37 cellular contexts compared by ENCODE assay signal in the genomic region with DNA sequence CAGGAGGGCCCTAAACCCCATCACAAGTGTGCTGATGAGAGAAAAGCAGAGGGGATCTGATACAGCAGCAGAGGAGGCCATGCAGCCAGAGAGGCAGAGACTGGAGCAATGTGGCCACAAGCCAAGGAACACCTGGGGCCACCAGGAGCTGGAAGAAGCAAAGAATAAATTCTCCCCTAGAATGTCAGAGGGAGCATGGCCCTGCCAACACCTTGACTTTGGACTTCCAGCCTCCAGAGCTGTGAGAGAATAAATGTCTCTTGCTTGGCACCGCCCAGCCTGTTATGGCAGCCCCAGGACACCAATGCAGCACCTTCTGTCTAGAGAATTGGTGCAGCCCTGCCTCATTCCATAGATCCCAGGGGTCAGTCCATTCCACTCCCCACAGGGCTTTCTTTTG. TPM values are rescaled to one million over a fixed set of nuclear protein-coding genes. Genes with fewer than 3 reads are reported as not detected.
"Had no signal": no experiment of that assay in that cellular context is flagged by ENCODE, and none has a peak within 500 bp of the region (broad histone marks: within the 10 kb centered on the region; RNA-seq: fewer than 3 reads in every experiment).

No MANE protein-coding gene starts in this region.

- H3K9me3 Mint-ChIP-seq: activated T-helper 17 cell treated with anti-CD3 and anti-CD28 coated beads, Interleukin-2, amount 50 U/mL, for 72 hours had no signal

- H3K4me1 ChIP-seq: body of pancreas, breast epithelium, SJSA1 had no signal

- H3K9ac ChIP-seq: KMS-11, SK-N-SH had no signal

- H3K9me3 ChIP-seq: adrenal gland, body of pancreas, Peyer's patch, SJSA1 had no signal

- H3K4me3 Mint-ChIP-seq: activated T-cell treated with anti-CD3 and anti-CD28 coated beads, Interleukin-2, amount 50 U/mL, for 72 hours; activated T-helper 17 cell treated with anti-CD3 and anti-CD28 coated beads, Interleukin-2, amount 50 U/mL, for 72 hours; T-helper 1 cell treated with Interleukin-12 subunit alpha and Interleukin-12 subunit beta and Interleukin-4 antibody, amounts not matched to agents 30 μg/mL and 1 μg/mL, for 36 hours; T-helper 2 cell treated with Interferon-gamma antibody and Interleukin-4, amounts not matched to agents 5 μg/mL and 100 μg/mL, for 36 hours; WTC11 had no signal

- ATAC-seq: activated naive CD4-positive, alpha-beta T cell treated with anti-CD3 and anti-CD28 coated beads, Interleukin-2, amount 50 U/mL, for 72 hours; activated T-cell treated with anti-CD3 and anti-CD28 coated beads, Interleukin-2, amount 50 U/mL, for 72 hours; activated T-helper 17 cell treated with anti-CD3 and anti-CD28 coated beads, Interleukin-2, amount 50 U/mL, for 72 hours; body of pancreas; PC-3; WTC11 had no signal

- DNase-seq: activated CD4-positive, alpha-beta T cell treated with anti-CD3 and anti-CD28 coated beads for 48 hours; activated CD4-positive, CD25-positive, alpha-beta regulatory T cell treated with anti-CD3 and anti-CD28 coated beads, Interleukin-2, amount 50 U/mL, for 72 hours; activated CD8-positive, alpha-beta memory T cell treated with anti-CD3 and anti-CD28 coated beads, Interleukin-2, amount 50 U/mL, for 4 hours; activated effector memory CD4-positive, alpha-beta T cell treated with anti-CD3 and anti-CD28 coated beads, Interleukin-2, amount 50 U/mL, for 16 hours; activated naive CD4-positive, alpha-beta T cell; activated T-cell treated with anti-CD3 and anti-CD28 coated beads for 4 hours; activated T-cell treated with anti-CD3 and anti-CD28 coated beads, Interleukin-2, amount 50 U/mL, for 72 hours; adrenal gland; body of pancreas; MM.1S; MV-4-11; NCI-H1092 treated with DMSO at 0.1 percent for 48 hours; NCI-H1417; NCI-H146; NCI-H187; NCI-H2029 treated with DMSO at 0.1 percent for 48 hours; NCI-H2107; NCI-H2171; NCI-H510A; NCI-H748 treated with DMSO at 0.1 percent for 48 hours; NK-92 treated with Interleukin-12 subunit alpha and Interleukin-12 subunit beta, amount 100 ng/mL, for 24 hours; PC-3; Peyer's patch; RPMI8226; SHP77 treated with DMSO at 0.1 percent for 48 hours; SK-N-SH had no signal

- H3K36me3 ChIP-seq: adrenal gland, breast epithelium, Peyer's patch, SJSA1 had no signal

- H3K27ac Mint-ChIP-seq: activated T-cell treated with anti-CD3 and anti-CD28 coated beads, Interleukin-2, amount 50 U/mL, for 72 hours; activated T-helper 17 cell treated with anti-CD3 and anti-CD28 coated beads, Interleukin-2, amount 50 U/mL, for 72 hours; T-helper 1 cell treated with Interleukin-12 subunit alpha and Interleukin-12 subunit beta and Interleukin-4 antibody, amounts not matched to agents 30 μg/mL and 1 μg/mL, for 36 hours; T-helper 2 cell treated with Interferon-gamma antibody and Interleukin-4, amounts not matched to agents 5 μg/mL and 100 μg/mL, for 36 hours; WTC11 had no signal

- H3K4me3 ChIP-seq: adrenal gland, body of pancreas, breast epithelium, Peyer's patch, SJSA1 had no signal

- H3K27ac ChIP-seq: adrenal gland, body of pancreas, breast epithelium, KMS-11, Peyer's patch, SJSA1 had no signal

- H3K27me3 ChIP-seq: adrenal gland, body of pancreas, Peyer's patch, SJSA1 had no signal

- H3K4me1 Mint-ChIP-seq: WTC11 had no signal

- H3K27me3 Mint-ChIP-seq: activated T-helper 17 cell treated with anti-CD3 and anti-CD28 coated beads, Interleukin-2, amount 50 U/mL, for 72 hours had no signal

- H3K4me2 ChIP-seq: KMS-11, SK-N-SH had no signal

RNA-seq across cellular contexts. Expression of a gene that starts 25.3 kb away (rescaled TPM):
- total RNA-seq: astrocyte, cardiac septum, LHCN-M2, SJSA1, WTC11 had no signal

RNA-seq across cellular contexts. Expression of a gene that starts 33.2 kb away (rescaled TPM):
- total RNA-seq: astrocyte, cardiac septum, LHCN-M2, PC-3 had no signal
